Comparison of ENCODE assay signal across 8 cellular contexts in the genomic region with DNA sequence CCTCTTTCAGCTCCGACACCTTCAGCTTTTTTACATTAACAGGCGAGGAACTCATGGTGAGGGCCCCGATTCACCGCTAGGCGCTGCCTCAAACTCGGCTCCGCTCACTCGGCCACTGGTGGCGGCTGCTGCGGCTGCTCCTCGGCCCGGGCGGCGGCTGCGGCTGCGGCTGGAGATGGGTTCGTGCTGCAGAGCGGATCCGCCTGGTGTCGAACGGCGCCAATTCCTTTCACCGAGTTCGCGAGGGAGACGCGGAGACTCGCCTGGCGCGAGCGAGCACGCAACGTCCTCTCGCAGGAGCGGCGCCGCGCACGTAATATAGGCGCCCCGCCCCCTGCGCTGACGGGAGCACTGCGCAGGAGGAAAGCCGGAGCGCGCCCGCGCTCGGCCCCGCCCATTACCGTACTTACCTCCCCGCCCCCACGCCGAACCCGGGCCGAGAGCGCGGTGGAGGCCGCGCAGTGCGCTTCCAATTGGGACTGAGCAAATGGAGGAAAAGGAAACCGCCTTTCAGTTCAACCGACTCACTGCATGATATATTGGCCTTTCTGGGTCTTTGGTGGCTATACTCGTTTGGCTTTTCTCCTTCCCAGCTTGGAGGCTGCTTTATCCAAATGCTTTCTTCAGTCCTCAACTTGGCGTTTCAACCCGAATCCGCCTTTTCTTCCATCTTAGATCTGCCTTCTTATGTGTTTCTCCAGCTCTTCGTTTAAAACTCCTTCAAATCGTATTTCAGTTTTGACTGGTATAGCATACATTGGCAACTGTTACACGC. TPM values are rescaled to one million over a fixed set of nuclear protein-coding genes. Genes with fewer than 3 reads are reported as not detected.
DNase-seq lines count a peak whose midpoint lies in the region; ATAC-seq and TF ChIP-seq lines count a peak whose summit lies in the region.

A gene (minus strand): TSS at position 291 of the 775 bp plus-strand sequence. CDS start 236 bp downstream, at position 55.

- H3K27me3 ChIP-seq in lung (ENCODE audit: control insufficient read depth, insufficient read depth): no peaks in the 10 kb centered on the region

- H3K4me1 ChIP-seq in lung (ENCODE audit: control insufficient read depth in 2 of 2, insufficient read depth in 2 of 2, low read length in 2 of 2): peaks cover 0 to 3% of the 10 kb centered on the region in 2 donors

- ATAC-seq in GM19467 (IDR thresholded peaks at IDR 0.05; ENCODE audit: unreplicated experiment) (peak; percentile 50), lung (ENCODE audit: insufficient read depth, low FRiP score) (peak; percentile 91)

- DNase-seq in COLO668 (lab: John Stamatoyannopoulos, UW; ENCODE audit: unreplicated experiment): peak; percentile 100
- DNase-seq in HS-5 (ENCODE audit: low read depth): peak; percentile 68
- DNase-seq in NK-92 (lab: John Stamatoyannopoulos, UW; ENCODE audit: unreplicated experiment): peak; percentile 62
- DNase-seq in activated CD8-positive, alpha-beta memory T cell treated with anti-CD3 and anti-CD28 coated beads for 1 hour (ENCODE audit: extremely low read depth in 1 of 2, low read depth in 1 of 2): peak; percentile 82 to 95
- DNase-seq in effector CD4-positive, alpha-beta T cell: peak; percentile 94
- peak; percentile 95 for DNase-seq in lung (ENCODE audit: low spot score)
- peak; percentile 92 to 94 (median 93) for DNase-seq in stimulated activated CD4-positive, alpha-beta T cell treated with anti-CD3 and anti-CD28 coated beads, TNF-alpha, amount 100 ng/mL, for 4 hours (ENCODE audit: low read depth in 3 of 3)

- no peak for TF ChIP-seq CTCF in lung (IDR thresholded peaks at IDR 0.05; ENCODE audit: control extremely low read depth, extremely low read depth)

- H3K9me3 ChIP-seq in lung (ENCODE audit: control insufficient read depth in 2 of 2, insufficient read depth in 1 of 2, low read length in 1 of 2): no peaks in the 10 kb centered on the region

- peaks cover 5 to 6% of the 10 kb centered on the region in 2 donors for H3K36me3 ChIP-seq in lung (ENCODE audit: control insufficient read depth in 2 of 2, insufficient read depth in 2 of 2, low read length in 2 of 2)

- H3K27ac ChIP-seq in lung (ENCODE audit: low read depth in 1 of 2, low read length in 1 of 2): peak within 1 kb of the TSS; percentile 98 to 99

- peak within 1 kb of the TSS; percentile 94 for H3K4me3 ChIP-seq in lung

- WGBS in lung, 2 donors: 0 to 1% methylated on average over 65 to 71 of the region's 71 CpGs

RNA-seq across cellular contexts. Expression of the gene that starts here (rescaled TPM):
- 100 to 1,000 TPM; 238 to 611 TPM for total RNA-seq in lung
- 100 to 1,000 TPM; 133 to 175 TPM for polyA plus RNA-seq in lung

Comparison
In these comparisons a context has a peak if more than half of its experiments do, and no peak if none do; other contexts are left out.
1. Peak in every context shown above with its lines: DNase-seq, ATAC-seq, H3K4me3 ChIP-seq and H3K27ac ChIP-seq.